ENCODE assay signal across 17 cellular contexts in the genomic region with DNA sequence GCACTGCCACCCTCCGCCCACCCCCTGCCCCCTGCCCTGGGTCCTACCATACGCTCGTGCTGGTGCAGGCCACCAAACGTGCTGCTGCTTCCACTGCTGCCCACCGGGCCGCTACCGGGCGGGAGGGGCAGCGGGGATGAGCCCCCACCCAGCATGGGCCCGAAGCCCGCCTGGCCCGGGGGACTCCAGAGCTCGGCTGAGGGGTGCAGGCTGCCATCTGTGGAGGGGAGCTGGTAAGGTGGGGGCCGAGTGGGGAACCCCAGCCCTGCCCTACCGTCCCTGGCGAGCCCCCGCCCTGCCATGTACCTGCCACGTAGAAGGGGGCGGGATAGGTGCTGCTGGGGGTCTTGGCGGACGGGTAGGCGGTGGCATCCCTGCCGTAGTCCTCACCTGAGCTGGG. TPM values are rescaled to one million over a fixed set of nuclear protein-coding genes. Genes with fewer than 3 reads are reported as not detected.
DNase-seq lines count a peak whose midpoint lies in the region; ATAC-seq, FAIRE-seq and TF ChIP-seq lines count a peak whose summit lies in the region.
"Had no signal": no experiment of that assay in that cellular context is flagged by ENCODE, and none has a peak within 500 bp of the region (broad histone marks: within the 10 kb centered on the region; RNA-seq: fewer than 3 reads in every experiment).

No MANE protein-coding gene starts in this region.

- no peak overlapping the region for H3K4me2 ChIP-seq in GM12878 (ENCODE audit: control insufficient read depth, insufficient read depth)

- RAD21 ChIA-PET in GM12878 (lab: Charles Lee; ENCODE audit: unreplicated experiment): no interaction called here

- CTCF ChIA-PET in GM12878 (lab: Yijun Ruan, JAX): no interaction called here

- FAIRE-seq in GM12878 (lab: Jason Lieb, UNC): no peak
- FAIRE-seq: A204.1 had no signal

- no peak overlapping the region for H3K9ac ChIP-seq in GM12878 (ENCODE audit: control insufficient read depth, insufficient read depth, low read length)
- H3K9ac ChIP-seq: GM23248 had no signal

- TF ChIP-seq RAD21 in GM12878 (IDR thresholded peaks at IDR 0.05; ENCODE audit: insufficient read depth, low read depth, low read length): no peak

- SMC1A ChIA-PET in GM12878 (lab: Charles Lee; ENCODE audit: uncharacterized antibody, unreplicated experiment): no interaction called here

- BruUV-seq in GM12878 (replicated peaks; lab: Mats Ljungman, UMichigan): no TSS peak

- ATAC-seq in stimulated activated naive CD8-positive, alpha-beta T cell treated with anti-CD3 and anti-CD28 coated beads, Interleukin-15, amount 100 ng/mL, for 72 hours: peak; percentile 6
- no peak for ATAC-seq in stimulated activated naive CD8-positive, alpha-beta T cell treated with anti-CD3 and anti-CD28 coated beads, Interleukin-15, Interleukin-2, amounts not matched to agents 100 U/mL and 50 U/mL, for 24 hours
- ATAC-seq in GM12878 (no peak), GM21529 (IDR thresholded peaks at IDR 0.05; ENCODE audit: unreplicated experiment) (no peak), GM18511 (IDR thresholded peaks at IDR 0.05; ENCODE audit: unreplicated experiment) (no peak), GM21786 (IDR thresholded peaks at IDR 0.05; ENCODE audit: unreplicated experiment) (no peak)

- no peak overlapping the region for H3K4me3 ChIP-seq in GM12878
- H3K4me3 ChIP-seq: GM23248 had no signal

- in situ Hi-C loops in GM18951 (cut with MboI; ENCODE audit: low sequenced_read_pairs, unreplicated experiment): no loop called here
- in situ Hi-C loops in GM12878 (cut with MboI): no loop called here

- no peaks in the 10 kb centered on the region for H3K79me2 ChIP-seq in GM12878 (ENCODE audit: control insufficient read depth, insufficient read depth, low read length)

- no peaks in the 10 kb centered on the region for H3K27me3 Mint-ChIP-seq in stimulated activated naive CD8-positive, alpha-beta T cell treated with anti-CD3 and anti-CD28 coated beads, Interleukin-15, amount 100 ng/mL, for 72 hours
- H3K27me3 Mint-ChIP-seq: CD4-positive, alpha-beta memory T cell had no signal

- H3K27me3 ChIP-seq in GM12878 (replicated peaks in 1 of 2; ENCODE audit: control insufficient read depth in 2 of 2, insufficient read depth in 2 of 2, low read length in 1 of 2): no peaks in the 10 kb centered on the region
- H3K27me3 ChIP-seq: BE2C had no signal

- no peaks in the 10 kb centered on the region for H3K9me3 Mint-ChIP-seq in stimulated activated naive CD8-positive, alpha-beta T cell treated with anti-CD3 and anti-CD28 coated beads, Interleukin-15, amount 100 ng/mL, for 72 hours

- no peak for TF ChIP-seq EP300 in GM12878 (IDR thresholded peaks at IDR 0.05; ENCODE audit: borderline replicate concordance in 1 of 2, control insufficient read depth in 1 of 2, low read depth in 2 of 2, low read length in 2 of 2)

- peaks cover 28% of the 10 kb centered on the region for H3K4me1 Mint-ChIP-seq in stimulated activated naive CD8-positive, alpha-beta T cell treated with anti-CD3 and anti-CD28 coated beads, Interleukin-15, amount 100 ng/mL, for 72 hours

- no peak for DNase-seq in stimulated activated naive CD8-positive, alpha-beta T cell treated with anti-CD3 and anti-CD28 coated beads, Interleukin-15, amount 100 ng/mL, for 72 hours
- no peak for DNase-seq in stimulated activated naive CD8-positive, alpha-beta T cell treated with anti-CD3 and anti-CD28 coated beads, Interleukin-15, Interleukin-2, amounts not matched to agents 100 U/mL and 50 U/mL, for 24 hours
- DNase-seq in GM12878 (ENCODE audit: low read depth, low spot score): no peak
- DNase-seq: ACHN, BE2C, DMS153, DMS79, GDM1, GM23248, HCEC 1CT had no signal

- H3K27ac Mint-ChIP-seq in stimulated activated naive CD8-positive, alpha-beta T cell treated with anti-CD3 and anti-CD28 coated beads, Interleukin-15, amount 100 ng/mL, for 72 hours: no peak overlapping the region

- H3K9me3 ChIP-seq in GM12878 (replicated peaks; ENCODE audit: control insufficient read depth, insufficient read depth, low read length): no peaks in the 10 kb centered on the region
- H3K9me3 ChIP-seq: BE2C had no signal

- H3K27ac ChIP-seq in GM12878 (ENCODE audit: control insufficient read depth, insufficient read depth): no peak overlapping the region
- H3K27ac ChIP-seq: GM23248 had no signal

- H4K20me1 ChIP-seq in GM12878 (ENCODE audit: control insufficient read depth, insufficient read depth): no peaks in the 10 kb centered on the region

- H3K4me3 Mint-ChIP-seq in stimulated activated naive CD8-positive, alpha-beta T cell treated with anti-CD3 and anti-CD28 coated beads, Interleukin-15, amount 100 ng/mL, for 72 hours: no peak overlapping the region
- H3K4me3 Mint-ChIP-seq: CD14-positive monocyte; CD4-positive, alpha-beta memory T cell had no signal

- intact Hi-C loops in GM12878 (cut with micrococcal nuclease; ENCODE audit: unreplicated experiment): no loop called here

- POLR2A ChIA-PET in GM12878 (lab: Charles Lee): no interaction called here

- no peak overlapping the region for H2AFZ ChIP-seq in GM12878 (ENCODE audit: control insufficient read depth, low read depth, low read length)
- H2AFZ ChIP-seq: GM23248 had no signal

- WGBS in GM12878 (ENCODE audit: insufficient coverage, insufficient replicate concordance, low lambda C conversion rate, missing lambda C conversion rate): 96% methylated on average over 4 of the region's 23 CpGs

- H3K36me3 ChIP-seq in GM12878 (ENCODE audit: control insufficient read depth in 2 of 2, insufficient read depth in 2 of 2, low read length in 1 of 2): peaks cover 23 to 54% of the 10 kb centered on the region in 2 experiments

- TF ChIP-seq POLR2A in GM18951 (IDR thresholded peaks at IDR 0.05; ENCODE audit: extremely low read depth, insufficient read depth, insufficient read length): peak; percentile 19
- TF ChIP-seq POLR2A in GM12878 (IDR thresholded peaks at IDR 0.05; ENCODE audit: low read depth, low read length): peak; percentile 42; the same call in 1 of the 2 replicates

- TF ChIP-seq CTCF in GM12878 (IDR thresholded peaks at IDR 0.05 in 2 of 3, conservative IDR thresholded peaks at IDR 0.05 in 1 of 3; ENCODE audit: control insufficient read depth in 2 of 3, extremely low read depth in 1 of 3, insufficient read depth in 1 of 3, low read depth in 3 of 3, low read length in 3 of 3): no peak

- no peaks in the 10 kb centered on the region for H3K4me1 ChIP-seq in GM12878 (ENCODE audit: control insufficient read depth, insufficient read depth, low read length)
- H3K4me1 ChIP-seq: BE2C had no signal

RNA-seq across cellular contexts. Expression of gene UQCR11, which starts 16.7 kb away (rescaled TPM):
- 26.2 and 28.8 TPM in 2 replicates for total RNA-seq in GM12878 (2013; cell fraction: nucleolus; rRNA removed)
- 107 and 113 TPM in 2 replicates for total RNA-seq in GM12878 (2014; rRNA removed)
- total RNA-seq in GM12878 (2014; rRNA removed; fragmentation: Illumina TruSeq; extraction: Trizol): 28.6 and 30.2 TPM in 2 replicates
- 223 and 247 TPM in 2 replicates for total RNA-seq in GM12878 (2021)
- 21.7 TPM for polyA plus RNA-seq in GM12878 (2011; ENCODE audit: low read depth)
- 191 and 219 TPM in 2 replicates for polyA plus RNA-seq in GM12878 (2011; rRNA removed)
- 138 and 274 TPM in 2 replicates for polyA plus RNA-seq in GM12878 (2011; cell fraction: cytosol; rRNA removed)
- polyA plus RNA-seq in GM12878 (2011; cell fraction: nucleus; rRNA removed): 79.3 and 87.4 TPM in 2 replicates
- polyA plus RNA-seq in GM12878 (2012): 111 and 143 TPM in 2 replicates
- 15.8 and 29.0 TPM in 2 replicates for polyA plus RNA-seq in GM12878 (2014; fragmentation: Illumina TruSeq; extraction: Trizol)
- 100 to 1,000 TPM; 166 to 418 TPM for polyA plus RNA-seq in GM12878 (2014; fragmentation: Nextera tagmentation; extraction: Ambion mirVana)
- 146 and 157 TPM in 2 replicates for polyA plus RNA-seq in GM12878 (2014; rRNA removed)
- polyA plus RNA-seq in GM12878 (2016; fragmentation: Nextera tagmentation; extraction: Ambion mirVana): 100 to 1,000 TPM; 520 to 586 TPM
- polyA minus RNA-seq in GM12878 (2011; rRNA and poly(A)+ RNA removed): 13.8 and 24.5 TPM in 2 replicates
- 18.3 and 26.5 TPM in 2 replicates for polyA minus RNA-seq in GM12878 (2011; cell fraction: cytosol; rRNA and poly(A)+ RNA removed)
- 12.0 and 23.8 TPM in 2 replicates for polyA minus RNA-seq in GM12878 (2011; cell fraction: nucleus; rRNA and poly(A)+ RNA removed)

RNA-seq across cellular contexts. Expression of gene MBD3, which starts 29.3 kb away (rescaled TPM):
- total RNA-seq in GM12878 (2013; cell fraction: nucleolus; rRNA removed): 37.4 and 45.4 TPM in 2 replicates
- total RNA-seq in GM12878 (2014; rRNA removed): 93.6 and 105 TPM in 2 replicates
- 16.7 and 21.0 TPM in 2 replicates for total RNA-seq in GM12878 (2014; rRNA removed; fragmentation: Illumina TruSeq; extraction: Trizol)
- total RNA-seq in GM12878 (2021): 95.9 and 107 TPM in 2 replicates
- polyA plus RNA-seq in GM12878 (2011; ENCODE audit: low read depth): 8.0 TPM
- 10.2 and 21.8 TPM in 2 replicates for polyA plus RNA-seq in GM12878 (2011; rRNA removed)
- polyA plus RNA-seq in GM12878 (2011; cell fraction: cytosol; rRNA removed): 40.6 and 75.9 TPM in 2 replicates
- 66.8 and 112 TPM in 2 replicates for polyA plus RNA-seq in GM12878 (2011; cell fraction: nucleus; rRNA removed)
- 39.0 and 47.6 TPM in 2 replicates for polyA plus RNA-seq in GM12878 (2012)
- polyA plus RNA-seq in GM12878 (2014; fragmentation: Illumina TruSeq; extraction: Trizol): 2.9 and 6.6 TPM in 2 replicates
- polyA plus RNA-seq in GM12878 (2014; fragmentation: Nextera tagmentation; extraction: Ambion mirVana): 1 to 10 TPM in 1 of 2 experiments, under 1 TPM in 1; 0.13 to 1.7 TPM
- polyA plus RNA-seq in GM12878 (2014; rRNA removed): 91.0 and 117 TPM in 2 replicates
- polyA plus RNA-seq in GM12878 (2016; fragmentation: Nextera tagmentation; extraction: Ambion mirVana): 10 to 100 TPM; 22.0 to 40.2 TPM
- 27.1 and 50.4 TPM in 2 replicates for polyA minus RNA-seq in GM12878 (2011; rRNA and poly(A)+ RNA removed)
- 25.1 and 31.5 TPM in 2 replicates for polyA minus RNA-seq in GM12878 (2011; cell fraction: cytosol; rRNA and poly(A)+ RNA removed)
- 11.4 and 26.6 TPM in 2 replicates for polyA minus RNA-seq in GM12878 (2011; cell fraction: nucleus; rRNA and poly(A)+ RNA removed)

RNA-seq across cellular contexts. Expression of gene TCF3, which starts 30.4 kb away (rescaled TPM):
- total RNA-seq in GM12878 (2013; cell fraction: nucleolus; rRNA removed): 89.3 and 101 TPM in 2 replicates
- total RNA-seq in GM12878 (2014; rRNA removed) (147 and 165 TPM in 2 replicates), GM12878 (2014; rRNA removed; fragmentation: Illumina TruSeq; extraction: Trizol) (65.3 and 81.4 TPM in 2 replicates), GM12878 (2021) (262 and 282 TPM in 2 replicates)
- 129 TPM for polyA plus RNA-seq in GM12878 (2011; ENCODE audit: low read depth)
- polyA plus RNA-seq in GM12878 (2011; rRNA removed) (52.4 and 65.0 TPM in 2 replicates), GM12878 (2014; fragmentation: Illumina TruSeq; extraction: Trizol) (32.7 and 76.5 TPM in 2 replicates), GM12878 (2014; fragmentation: Nextera tagmentation; extraction: Ambion mirVana) (10 to 100 TPM in 1 of 2 experiments, 1 to 10 TPM in 1; 6.7 to 24.0 TPM), GM12878 (2014; rRNA removed) (191 and 239 TPM in 2 replicates), GM12878 (2016; fragmentation: Nextera tagmentation; extraction: Ambion mirVana) (10 to 100 TPM; 50.6 to 58.3 TPM)
- 82.5 and 151 TPM in 2 replicates for polyA plus RNA-seq in GM12878 (2011; cell fraction: cytosol; rRNA removed)
- polyA plus RNA-seq in GM12878 (2011; cell fraction: nucleus; rRNA removed): 292 and 390 TPM in 2 replicates
- polyA plus RNA-seq in GM12878 (2012): 223 and 266 TPM in 2 replicates
- polyA minus RNA-seq in GM12878 (2011; rRNA and poly(A)+ RNA removed): 24.4 and 53.7 TPM in 2 replicates
- 50.1 and 67.3 TPM in 2 replicates for polyA minus RNA-seq in GM12878 (2011; cell fraction: cytosol; rRNA and poly(A)+ RNA removed)
- polyA minus RNA-seq in GM12878 (2011; cell fraction: nucleus; rRNA and poly(A)+ RNA removed): 29.3 and 52.0 TPM in 2 replicates

RNA-seq across cellular contexts. Expression of gene MEX3D, which starts 53.9 kb away (rescaled TPM):
- 0.75 and 0.95 TPM in 2 replicates for total RNA-seq in GM12878 (2013; cell fraction: nucleolus; rRNA removed)
- total RNA-seq in GM12878 (2014; rRNA removed): 4.3 and 5.7 TPM in 2 replicates
- 0.76 and 1.2 TPM in 2 replicates for total RNA-seq in GM12878 (2014; rRNA removed; fragmentation: Illumina TruSeq; extraction: Trizol)
- total RNA-seq in GM12878 (2021): 6.1 and 6.8 TPM in 2 replicates
- polyA plus RNA-seq in GM12878 (2011; ENCODE audit: low read depth): 0.22 TPM
- 0.55 and 0.87 TPM in 2 replicates for polyA plus RNA-seq in GM12878 (2011; rRNA removed)
- polyA plus RNA-seq in GM12878 (2011; cell fraction: cytosol; rRNA removed): 1.0 and 2.9 TPM in 2 replicates
- 0.96 and 2.0 TPM in 2 replicates for polyA plus RNA-seq in GM12878 (2011; cell fraction: nucleus; rRNA removed)
- 1.9 and 2.2 TPM in 2 replicates for polyA plus RNA-seq in GM12878 (2012)
- 0.43 TPM in 2 replicates for polyA plus RNA-seq in GM12878 (2014; fragmentation: Illumina TruSeq; extraction: Trizol)
- polyA plus RNA-seq in GM12878 (2014; fragmentation: Nextera tagmentation; extraction: Ambion mirVana): 1 to 10 TPM in 1 of 2 experiments, under 1 TPM in 1; 0.42 to 1.6 TPM
- polyA plus RNA-seq in GM12878 (2014; rRNA removed): 3.3 and 3.6 TPM in 2 replicates
- polyA plus RNA-seq in GM12878 (2016; fragmentation: Nextera tagmentation; extraction: Ambion mirVana): under 1 TPM; 0.18 to 0.63 TPM
- 0.22 and 0.62 TPM in 2 replicates for polyA minus RNA-seq in GM12878 (2011; rRNA and poly(A)+ RNA removed)
- 4.4 TPM in 2 replicates for polyA minus RNA-seq in GM12878 (2011; cell fraction: cytosol; rRNA and poly(A)+ RNA removed)
- polyA minus RNA-seq in GM12878 (2011; cell fraction: nucleus; rRNA and poly(A)+ RNA removed): 0.24 and 0.96 TPM in 2 replicates
